In genomic region chr15:65069179-65069578, GRCh38 we compare ENCODE assay signal across 1 cellular context.
TF ChIP-seq lines count a peak whose summit lies in the region.

No MANE protein-coding gene starts in this region.

TF ChIP-seq in IMR-90, 13 proteins besides CTCF, POLR2A, EP300 and RAD21:
- no peak for TF ChIP-seq MXI1 (IDR thresholded peaks at IDR 0.05; ENCODE audit: borderline replicate concordance, low read depth, low read length)
- TF ChIP-seq CEBPB (IDR thresholded peaks at IDR 0.05; ENCODE audit: low read depth, low read length): peak; percentile 35
- TF ChIP-seq, protein P1, sequence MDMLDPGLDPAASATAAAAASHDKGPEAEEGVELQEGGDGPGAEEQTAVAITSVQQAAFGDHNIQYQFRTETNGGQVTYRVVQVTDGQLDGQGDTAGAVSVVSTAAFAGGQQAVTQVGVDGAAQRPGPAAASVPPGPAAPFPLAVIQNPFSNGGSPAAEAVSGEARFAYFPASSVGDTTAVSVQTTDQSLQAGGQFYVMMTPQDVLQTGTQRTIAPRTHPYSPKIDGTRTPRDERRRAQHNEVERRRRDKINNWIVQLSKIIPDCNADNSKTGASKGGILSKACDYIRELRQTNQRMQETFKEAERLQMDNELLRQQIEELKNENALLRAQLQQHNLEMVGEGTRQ (IDR thresholded peaks at IDR 0.05; ENCODE audit: low read depth, low read length): no peak
- TF ChIP-seq BHLHE40 (IDR thresholded peaks at IDR 0.05; ENCODE audit: low read depth, low read length): peak; percentile 87
- TF ChIP-seq CHD1 (IDR thresholded peaks at IDR 0.05; ENCODE audit: low read depth, low read length): no peak
- TF ChIP-seq MAFK (IDR thresholded peaks at IDR 0.05; ENCODE audit: low read depth, low read length): 0 out of 2 replicates have a peak, but pooled peaks have one; percentile 0
- no peak for TF ChIP-seq SMC3 (IDR thresholded peaks at IDR 0.05; ENCODE audit: low read depth, low read length)
- no peak for TF ChIP-seq RCOR1 (IDR thresholded peaks at IDR 0.05; ENCODE audit: insufficient replicate concordance, low read length)
- TF ChIP-seq FOS (IDR thresholded peaks at IDR 0.05; ENCODE audit: low read depth, low read length): peak; percentile 75
